Comparison of ENCODE assay signal across 2 cellular contexts in genomic region chr18:77144451-77145118, GRCh38.
TF ChIP-seq lines count a peak whose summit lies in the region.

No MANE protein-coding gene starts in this region.

TF ChIP-seq in HEK293, 187 proteins besides CTCF, POLR2A, EP300 and RAD21:
- TF ChIP-seq, protein P1, sequence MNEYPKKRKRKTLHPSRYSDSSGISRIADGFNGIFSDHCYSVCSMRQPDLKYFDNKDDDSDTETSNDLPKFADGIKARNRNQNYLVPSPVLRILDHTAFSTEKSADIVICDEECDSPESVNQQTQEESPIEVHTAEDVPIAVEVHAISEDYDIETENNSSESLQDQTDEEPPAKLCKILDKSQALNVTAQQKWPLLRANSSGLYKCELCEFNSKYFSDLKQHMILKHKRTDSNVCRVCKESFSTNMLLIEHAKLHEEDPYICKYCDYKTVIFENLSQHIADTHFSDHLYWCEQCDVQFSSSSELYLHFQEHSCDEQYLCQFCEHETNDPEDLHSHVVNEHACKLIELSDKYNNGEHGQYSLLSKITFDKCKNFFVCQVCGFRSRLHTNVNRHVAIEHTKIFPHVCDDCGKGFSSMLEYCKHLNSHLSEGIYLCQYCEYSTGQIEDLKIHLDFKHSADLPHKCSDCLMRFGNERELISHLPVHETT (tag by site-specific recombination; IDR thresholded peaks at IDR 0.05), result no peak
- peak; percentile 94 for TF ChIP-seq REST (tag by site-specific recombination; IDR thresholded peaks at IDR 0.05)

TF ChIP-seq in GM12878, 131 proteins besides CTCF, POLR2A, EP300 and RAD21 (continued from another document):
- peak; percentile 73 for TF ChIP-seq REST (IDR thresholded peaks at IDR 0.05; ENCODE audit: low read depth, low read length)
